10 cellular contexts compared by ENCODE assay signal in the genomic region with DNA sequence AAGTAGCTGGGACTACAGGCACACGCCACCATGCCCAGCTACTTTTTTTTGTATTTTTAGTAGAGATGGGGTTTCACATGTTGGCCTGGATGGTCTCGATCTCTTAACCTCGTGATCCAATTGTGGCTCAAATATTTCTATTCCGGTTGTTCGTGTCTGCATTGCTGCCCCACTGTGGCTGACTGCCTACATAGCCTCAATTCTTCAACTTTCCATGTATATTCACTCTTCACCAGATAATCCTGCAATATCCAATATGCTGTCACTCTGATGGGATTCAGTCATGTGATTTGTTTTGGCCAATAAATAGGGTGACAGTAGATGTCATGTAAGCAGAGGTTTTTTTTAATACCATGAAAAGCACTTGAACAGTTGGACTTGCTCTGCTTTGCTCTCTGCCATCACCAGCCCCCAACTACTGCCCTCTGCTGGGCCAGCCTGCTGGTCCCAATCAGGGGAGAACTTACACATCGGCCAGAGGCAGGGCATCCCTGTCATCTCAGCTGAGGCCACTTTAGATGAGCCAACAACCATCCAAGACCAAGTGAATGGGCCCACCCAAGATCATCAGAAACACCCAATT. TPM values are rescaled to one million over a fixed set of nuclear protein-coding genes. Genes with fewer than 3 reads are reported as not detected.
DNase-seq lines count a peak whose midpoint lies in the region; ATAC-seq, FAIRE-seq and TF ChIP-seq lines count a peak whose summit lies in the region.
"Had no signal": no experiment of that assay in that cellular context is flagged by ENCODE, and none has a peak within 500 bp of the region (broad histone marks: within the 10 kb centered on the region; RNA-seq: fewer than 3 reads in every experiment).

No MANE protein-coding gene starts in this region.

- no peak overlapping the region for H3K27ac Mint-ChIP-seq in endothelial cell (ENCODE audit: unreplicated experiment)
- H3K27ac Mint-ChIP-seq in CD4-positive, alpha-beta memory T cell, result peak overlapping the region in 1 of 7 donors; percentile 10
- H3K27ac Mint-ChIP-seq: stimulated activated naive B cell treated with anti-CD40 and anti-IgM and Interleukin-4, amounts not matched to agents 10 μg/mL and 1 μg/mL and 100 μg/mL, for 72 hours had no signal

- H3K4me3 Mint-ChIP-seq in endothelial cell (ENCODE audit: unreplicated experiment), result no peak overlapping the region
- no peak overlapping the region for H3K4me3 Mint-ChIP-seq in CD4-positive, alpha-beta memory T cell
- H3K4me3 Mint-ChIP-seq: stimulated activated naive B cell treated with anti-CD40 and anti-IgM and Interleukin-4, amounts not matched to agents 10 μg/mL and 1 μg/mL and 100 μg/mL, for 72 hours had no signal

- no peak for FAIRE-seq in HTR-8/SVneo (lab: Jason Lieb, UNC)
- FAIRE-seq: astrocyte had no signal

- H3K27me3 Mint-ChIP-seq in endothelial cell (ENCODE audit: unreplicated experiment), result no peaks in the 10 kb centered on the region
- no peaks in the 10 kb centered on the region for H3K27me3 Mint-ChIP-seq in CD4-positive, alpha-beta memory T cell
- H3K27me3 Mint-ChIP-seq: stimulated activated naive B cell treated with anti-CD40 and anti-IgM and Interleukin-4, amounts not matched to agents 10 μg/mL and 1 μg/mL and 100 μg/mL, for 72 hours had no signal

- H3K27ac ChIP-seq in CD4-positive, alpha-beta memory T cell (ENCODE audit: low read depth, low read length), result no peak overlapping the region

- H3K36me3 ChIP-seq in CD4-positive, alpha-beta memory T cell (ENCODE audit: insufficient read depth, low read length), result no peaks in the 10 kb centered on the region

- DNase-seq in Right ventricle myocardium inferior (ENCODE audit: missing footprints), result peak; percentile 53
- no peak for DNase-seq in cardiac septum (ENCODE audit: low spot score)
- peak; percentile 12 for DNase-seq in NB4 (ENCODE audit: low read depth)
- peak; percentile 56 for DNase-seq in endothelial cell (ENCODE audit: low spot score)
- DNase-seq in stimulated activated CD8-positive, alpha-beta memory T cell treated with anti-CD3 and anti-CD28 coated beads, Interleukin-4, amount 100 ng/mL, for 48 hours, result peak; percentile 28
- DNase-seq in HTR-8/SVneo (ENCODE audit: insufficient read length, low spot score), result no peak
- no peak for DNase-seq in CD4-positive, alpha-beta memory T cell
- DNase-seq: stimulated activated naive B cell treated with anti-CD40 and anti-IgM and Interleukin-4, amounts not matched to agents 10 μg/mL and 1 μg/mL and 100 μg/mL, for 72 hours had no signal

- H3K27me3 ChIP-seq in CD4-positive, alpha-beta memory T cell (ENCODE audit: insufficient read depth, low read length), result no peaks in the 10 kb centered on the region

- H3K4me1 ChIP-seq in CD4-positive, alpha-beta memory T cell (ENCODE audit: insufficient read depth, low read length), result no peaks in the 10 kb centered on the region

- intact Hi-C loops in Right ventricle myocardium inferior (cut with DNase I), result no loop called here
- intact Hi-C loops in cardiac septum (cut with DNase I), result no loop called here
- intact Hi-C loops in CD4-positive, alpha-beta memory T cell (cut with micrococcal nuclease), result no loop called here

- H3K36me3 Mint-ChIP-seq in endothelial cell (ENCODE audit: low read depth, unreplicated experiment), result no peaks in the 10 kb centered on the region
- peaks cover 45 to 49% of the 10 kb centered on the region in 2 donors for H3K36me3 Mint-ChIP-seq in CD4-positive, alpha-beta memory T cell

- H3K4me1 Mint-ChIP-seq in endothelial cell (ENCODE audit: unreplicated experiment), result no peaks in the 10 kb centered on the region
- peaks cover 4 to 19% (median 10%) of the 10 kb centered on the region in 4 donors for H3K4me1 Mint-ChIP-seq in CD4-positive, alpha-beta memory T cell

- no peaks in the 10 kb centered on the region for H3K9me3 Mint-ChIP-seq in endothelial cell (ENCODE audit: unreplicated experiment)
- peaks cover 0 to 4% (median under 1%) of the 10 kb centered on the region in 8 donors for H3K9me3 Mint-ChIP-seq in CD4-positive, alpha-beta memory T cell

- no peaks in the 10 kb centered on the region for H3K9me3 ChIP-seq in CD4-positive, alpha-beta memory T cell (ENCODE audit: control insufficient read depth in 1 of 2, low read length in 2 of 2)

- H3K4me3 ChIP-seq in NB4 (ENCODE audit: low read depth, low read length), result no peak overlapping the region
- H3K4me3 ChIP-seq in CD4-positive, alpha-beta memory T cell (ENCODE audit: low read length in 2 of 2), result no peak overlapping the region

- no peak for ATAC-seq in Right ventricle myocardium inferior
- no peak for ATAC-seq in HG03108 (IDR thresholded peaks at IDR 0.05; ENCODE audit: unreplicated experiment)

- no peak for TF ChIP-seq POLR2A in NB4 (IDR thresholded peaks at IDR 0.05; ENCODE audit: extremely low read depth, insufficient read length)

- CTCF ChIA-PET in CD4-positive, alpha-beta memory T cell (lab: Charles Lee; ENCODE audit: partially characterized antibody), result no interaction called here

- TF ChIP-seq CTCF in NB4 (IDR thresholded peaks at IDR 0.05; ENCODE audit: low read depth, low read length) (peak; percentile 42), endothelial cell (IDR thresholded peaks at IDR 0.05; ENCODE audit: unreplicated experiment) (peak; percentile 36)

- POLR2A ChIA-PET in CD4-positive, alpha-beta memory T cell (lab: Charles Lee; ENCODE audit: partially characterized antibody), result no interaction called here

RNA-seq across cellular contexts. Expression of a gene that starts 56.7 kb away (rescaled TPM):
- total RNA-seq in Right ventricle myocardium inferior (8.1 TPM), cardiac septum (8.7 TPM), endothelial cell (ENCODE audit: unreplicated experiment) (11.6 TPM)
- 10 to 100 TPM; 41.6 to 43.4 TPM for total RNA-seq in CD4-positive, alpha-beta memory T cell
- polyA plus RNA-seq in CD4-positive, alpha-beta memory T cell, result 10 to 100 TPM in 1 of 2 donors, 1 to 10 TPM in 1; 5.5 to 10.6 TPM

Comparison
In these comparisons a context has a peak if more than half of its experiments do, and no peak if none do; other contexts are left out.
1. DNase-seq: peak in Right ventricle myocardium inferior (single experiment), NB4 (single experiment), endothelial cell (single experiment) and stimulated activated CD8-positive, alpha-beta memory T cell treated with anti-CD3 and anti-CD28 coated beads, Interleukin-4, amount 100 ng/mL, for 48 hours (single experiment); none in cardiac septum (single experiment), HTR-8/SVneo (single experiment) and CD4-positive, alpha-beta memory T cell (0 of 5).